In the genomic region with DNA sequence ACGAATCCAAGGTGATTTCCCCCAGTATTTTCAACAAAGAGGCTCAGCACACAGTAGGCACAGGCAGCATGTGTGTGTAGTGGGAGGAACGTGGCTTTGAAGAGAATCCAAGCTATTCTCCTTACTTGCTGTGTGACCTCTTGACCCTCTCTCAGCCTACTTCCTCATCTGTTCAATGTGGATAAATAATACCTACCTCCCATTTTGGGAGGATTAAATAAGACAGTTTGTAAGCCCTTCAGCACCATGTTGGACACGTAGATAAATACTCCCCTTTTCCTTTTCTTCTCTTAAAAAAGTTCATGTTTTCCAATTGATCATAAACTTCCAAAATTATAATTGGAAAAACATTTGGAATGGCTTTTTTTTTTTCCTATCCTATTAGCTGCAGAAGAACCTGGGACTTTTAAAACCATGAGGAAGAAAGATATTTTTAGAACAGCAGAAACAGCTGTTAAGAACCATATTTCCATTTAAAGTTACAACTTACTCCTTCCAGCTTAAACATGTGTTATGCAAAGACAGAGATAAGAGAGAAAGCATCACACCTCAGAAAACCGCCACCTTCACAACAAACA, we compare ENCODE assay signal across 1 cellular context.
A peak's percentile ranks its signal among the peaks of the same experiment; 100 is the strongest.
TF ChIP-seq lines count a peak whose summit lies in the region.

No MANE protein-coding gene starts in this region.

TF ChIP-seq in K562, 482 proteins besides CTCF, POLR2A, EP300 and RAD21 (continues in another document):
- TF ChIP-seq SMARCC2 (IDR thresholded peaks at IDR 0.05; ENCODE audit: low read depth), result 0 out of 2 replicates have a peak, but pooled peaks have one; percentile 46
- TF ChIP-seq MXI1 (IDR thresholded peaks at IDR 0.05; ENCODE audit: low read depth, low read length), result peak; percentile 56; the same call in 1 of the 2 replicates
- no peak for TF ChIP-seq ZNF395 (CRISPR knock-in tag; IDR thresholded peaks at IDR 0.05)
- no peak for TF ChIP-seq ZNF133 (CRISPR knock-in tag; IDR thresholded peaks at IDR 0.05)
- peak; percentile 77 for TF ChIP-seq ADNP (tag; IDR thresholded peaks at IDR 0.05)
- no peak for TF ChIP-seq PURB (CRISPR knock-in tag; IDR thresholded peaks at IDR 0.05; ENCODE audit: low read depth)
- no peak for TF ChIP-seq ZNF174 (CRISPR knock-in tag; IDR thresholded peaks at IDR 0.05)
- TF ChIP-seq CEBPB (tag; IDR thresholded peaks at IDR 0.05), result no peak
- peak; percentile 43 for TF ChIP-seq RBBP5 (IDR thresholded peaks at IDR 0.05; ENCODE audit: borderline replicate concordance, insufficient read depth, low read length, poor library complexity, severe bottlenecking)
- TF ChIP-seq ELF2 (CRISPR knock-in tag; IDR thresholded peaks at IDR 0.05), result no peak
- no peak for TF ChIP-seq IRF1 (CRISPR knock-in tag; IDR thresholded peaks at IDR 0.05; ENCODE audit: borderline replicate concordance)
- TF ChIP-seq ZEB2 (IDR thresholded peaks at IDR 0.05), result peak; percentile 30; the same call in 1 of the 2 replicates
- TF ChIP-seq, protein P1, sequence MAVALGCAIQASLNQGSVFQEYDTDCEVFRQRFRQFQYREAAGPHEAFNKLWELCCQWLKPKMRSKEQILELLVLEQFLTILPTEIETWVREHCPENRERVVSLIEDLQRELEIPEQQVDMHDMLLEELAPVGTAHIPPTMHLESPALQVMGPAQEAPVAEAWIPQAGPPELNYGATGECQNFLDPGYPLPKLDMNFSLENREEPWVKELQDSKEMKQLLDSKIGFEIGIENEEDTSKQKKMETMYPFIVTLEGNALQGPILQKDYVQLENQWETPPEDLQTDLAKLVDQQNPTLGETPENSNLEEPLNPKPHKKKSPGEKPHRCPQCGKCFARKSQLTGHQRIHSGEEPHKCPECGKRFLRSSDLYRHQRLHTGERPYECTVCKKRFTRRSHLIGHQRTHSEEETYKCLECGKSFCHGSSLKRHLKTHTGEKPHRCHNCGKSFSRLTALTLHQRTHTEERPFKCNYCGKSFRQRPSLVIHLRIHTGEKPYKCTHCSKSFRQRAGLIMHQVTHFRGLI (CRISPR knock-in tag; IDR thresholded peaks at IDR 0.05), result no peak
- TF ChIP-seq ZNF217 (CRISPR knock-in tag; IDR thresholded peaks at IDR 0.05), result no peak
- no peak for TF ChIP-seq POLR2B (IDR thresholded peaks at IDR 0.05; ENCODE audit: low read depth, partially characterized antibody)
- TF ChIP-seq ZNF140 (CRISPR knock-in tag; IDR thresholded peaks at IDR 0.05), result no peak
- TF ChIP-seq TAF9B (IDR thresholded peaks at IDR 0.05; ENCODE audit: partially characterized antibody), result peak; percentile 54
- no peak for TF ChIP-seq GABPB2 (CRISPR knock-in tag; conservative IDR thresholded peaks at IDR 0.05)
- TF ChIP-seq, protein P2, sequence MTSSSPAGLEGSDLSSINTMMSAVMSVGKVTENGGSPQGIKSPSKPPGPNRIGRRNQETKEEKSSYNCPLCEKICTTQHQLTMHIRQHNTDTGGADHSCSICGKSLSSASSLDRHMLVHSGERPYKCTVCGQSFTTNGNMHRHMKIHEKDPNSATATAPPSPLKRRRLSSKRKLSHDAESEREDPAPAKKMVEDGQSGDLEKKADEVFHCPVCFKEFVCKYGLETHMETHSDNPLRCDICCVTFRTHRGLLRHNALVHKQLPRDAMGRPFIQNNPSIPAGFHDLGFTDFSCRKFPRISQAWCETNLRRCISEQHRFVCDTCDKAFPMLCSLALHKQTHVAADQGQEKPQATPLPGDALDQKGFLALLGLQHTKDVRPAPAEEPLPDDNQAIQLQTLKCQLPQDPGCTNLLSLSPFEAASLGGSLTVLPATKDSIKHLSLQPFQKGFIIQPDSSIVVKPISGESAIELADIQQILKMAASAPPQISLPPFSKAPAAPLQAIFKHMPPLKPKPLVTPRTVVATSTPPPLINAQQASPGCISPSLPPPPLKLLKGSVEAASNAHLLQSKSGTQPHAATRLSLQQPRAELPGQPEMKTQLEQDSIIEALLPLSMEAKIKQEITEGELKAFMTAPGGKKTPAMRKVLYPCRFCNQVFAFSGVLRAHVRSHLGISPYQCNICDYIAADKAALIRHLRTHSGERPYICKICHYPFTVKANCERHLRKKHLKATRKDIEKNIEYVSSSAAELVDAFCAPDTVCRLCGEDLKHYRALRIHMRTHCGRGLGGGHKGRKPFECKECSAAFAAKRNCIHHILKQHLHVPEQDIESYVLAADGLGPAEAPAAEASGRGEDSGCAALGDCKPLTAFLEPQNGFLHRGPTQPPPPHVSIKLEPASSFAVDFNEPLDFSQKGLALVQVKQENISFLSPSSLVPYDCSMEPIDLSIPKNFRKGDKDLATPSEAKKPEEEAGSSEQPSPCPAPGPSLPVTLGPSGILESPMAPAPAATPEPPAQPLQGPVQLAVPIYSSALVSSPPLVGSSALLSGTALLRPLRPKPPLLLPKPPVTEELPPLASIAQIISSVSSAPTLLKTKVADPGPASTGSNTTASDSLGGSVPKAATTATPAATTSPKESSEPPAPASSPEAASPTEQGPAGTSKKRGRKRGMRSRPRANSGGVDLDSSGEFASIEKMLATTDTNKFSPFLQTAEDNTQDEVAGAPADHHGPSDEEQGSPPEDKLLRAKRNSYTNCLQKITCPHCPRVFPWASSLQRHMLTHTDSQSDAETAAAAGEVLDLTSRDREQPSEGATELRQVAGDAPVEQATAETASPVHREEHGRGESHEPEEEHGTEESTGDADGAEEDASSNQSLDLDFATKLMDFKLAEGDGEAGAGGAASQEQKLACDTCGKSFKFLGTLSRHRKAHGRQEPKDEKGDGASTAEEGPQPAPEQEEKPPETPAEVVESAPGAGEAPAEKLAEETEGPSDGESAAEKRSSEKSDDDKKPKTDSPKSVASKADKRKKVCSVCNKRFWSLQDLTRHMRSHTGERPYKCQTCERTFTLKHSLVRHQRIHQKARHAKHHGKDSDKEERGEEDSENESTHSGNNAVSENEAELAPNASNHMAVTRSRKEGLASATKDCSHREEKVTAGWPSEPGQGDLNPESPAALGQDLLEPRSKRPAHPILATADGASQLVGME (CRISPR knock-in tag; IDR thresholded peaks at IDR 0.05), result no peak
- TF ChIP-seq MCM2 (IDR thresholded peaks at IDR 0.05; ENCODE audit: low read depth), result no peak
- no peak for TF ChIP-seq COPS2 (conservative IDR thresholded peaks at IDR 0.05)
- TF ChIP-seq, protein P3, sequence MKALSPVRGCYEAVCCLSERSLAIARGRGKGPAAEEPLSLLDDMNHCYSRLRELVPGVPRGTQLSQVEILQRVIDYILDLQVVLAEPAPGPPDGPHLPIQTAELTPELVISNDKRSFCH (CRISPR knock-in tag; IDR thresholded peaks at IDR 0.05), result no peak
- TF ChIP-seq, protein P3 (tag; IDR thresholded peaks at IDR 0.05), result no peak
- TF ChIP-seq HDAC2 (IDR thresholded peaks at IDR 0.05), result 0 out of 2 replicates have a peak, but pooled peaks have one; percentile 43
- TF ChIP-seq SPI1 (IDR thresholded peaks at IDR 0.05; ENCODE audit: borderline replicate concordance, low read depth, low read length), result peak; percentile 74
- TF ChIP-seq, protein P4, sequence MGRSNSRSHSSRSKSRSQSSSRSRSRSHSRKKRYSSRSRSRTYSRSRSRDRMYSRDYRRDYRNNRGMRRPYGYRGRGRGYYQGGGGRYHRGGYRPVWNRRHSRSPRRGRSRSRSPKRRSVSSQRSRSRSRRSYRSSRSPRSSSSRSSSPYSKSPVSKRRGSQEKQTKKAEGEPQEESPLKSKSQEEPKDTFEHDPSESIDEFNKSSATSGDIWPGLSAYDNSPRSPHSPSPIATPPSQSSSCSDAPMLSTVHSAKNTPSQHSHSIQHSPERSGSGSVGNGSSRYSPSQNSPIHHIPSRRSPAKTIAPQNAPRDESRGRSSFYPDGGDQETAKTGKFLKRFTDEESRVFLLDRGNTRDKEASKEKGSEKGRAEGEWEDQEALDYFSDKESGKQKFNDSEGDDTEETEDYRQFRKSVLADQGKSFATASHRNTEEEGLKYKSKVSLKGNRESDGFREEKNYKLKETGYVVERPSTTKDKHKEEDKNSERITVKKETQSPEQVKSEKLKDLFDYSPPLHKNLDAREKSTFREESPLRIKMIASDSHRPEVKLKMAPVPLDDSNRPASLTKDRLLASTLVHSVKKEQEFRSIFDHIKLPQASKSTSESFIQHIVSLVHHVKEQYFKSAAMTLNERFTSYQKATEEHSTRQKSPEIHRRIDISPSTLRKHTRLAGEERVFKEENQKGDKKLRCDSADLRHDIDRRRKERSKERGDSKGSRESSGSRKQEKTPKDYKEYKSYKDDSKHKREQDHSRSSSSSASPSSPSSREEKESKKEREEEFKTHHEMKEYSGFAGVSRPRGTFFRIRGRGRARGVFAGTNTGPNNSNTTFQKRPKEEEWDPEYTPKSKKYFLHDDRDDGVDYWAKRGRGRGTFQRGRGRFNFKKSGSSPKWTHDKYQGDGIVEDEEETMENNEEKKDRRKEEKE (IDR thresholded peaks at IDR 0.05; ENCODE audit: borderline replicate concordance in 1 of 2, control insufficient read depth in 1 of 2, low read depth in 2 of 2, low read length in 1 of 2), result no peak
- peak; percentile 85 for TF ChIP-seq MEF2D (tag; conservative IDR thresholded peaks at IDR 0.05; ENCODE audit: low read depth)
- TF ChIP-seq L3MBTL2 (IDR thresholded peaks at IDR 0.05), result peak; percentile 63; the same call in 1 of the 2 replicates
- no peak for TF ChIP-seq ZNF586 (CRISPR knock-in tag; conservative IDR thresholded peaks at IDR 0.05)
- TF ChIP-seq TEAD2 (tag; IDR thresholded peaks at IDR 0.05), result no peak
- TF ChIP-seq RHOXF2B (CRISPR knock-in tag; conservative IDR thresholded peaks at IDR 0.05), result no peak
- TF ChIP-seq NR2C2 (CRISPR knock-in tag; IDR thresholded peaks at IDR 0.05), result no peak
- TF ChIP-seq NR2C2 (tag; IDR thresholded peaks at IDR 0.05), result peak; percentile 60
- peak; percentile 30 for TF ChIP-seq HDAC3 (IDR thresholded peaks at IDR 0.05; ENCODE audit: borderline replicate concordance, partially characterized antibody)
- peak; percentile 58; the same call in 1 of the 2 replicates for TF ChIP-seq EP400 (IDR thresholded peaks at IDR 0.05)
- TF ChIP-seq ZNF551 (CRISPR knock-in tag; IDR thresholded peaks at IDR 0.05), result no peak
- no peak for TF ChIP-seq BCL6 (CRISPR knock-in tag; IDR thresholded peaks at IDR 0.05)
- no peak for TF ChIP-seq PHTF2 (CRISPR knock-in tag; IDR thresholded peaks at IDR 0.05)
- no peak for TF ChIP-seq SRF (CRISPR knock-in tag; IDR thresholded peaks at IDR 0.05)
- no peak for TF ChIP-seq CTBP1 (IDR thresholded peaks at IDR 0.05; ENCODE audit: borderline replicate concordance)
- TF ChIP-seq CHAMP1 (IDR thresholded peaks at IDR 0.05), result no peak; the same call in 1 of the 2 replicates
- peak; percentile 84 for TF ChIP-seq ARID1B (IDR thresholded peaks at IDR 0.05)
- TF ChIP-seq NR2F6 (CRISPR knock-in tag; IDR thresholded peaks at IDR 0.05), result no peak
- TF ChIP-seq CREBBP (IDR thresholded peaks at IDR 0.05; ENCODE audit: low read depth, low read length), result no peak
- peak; percentile 51; the same call in 1 of the 2 replicates for TF ChIP-seq EHMT2 (IDR thresholded peaks at IDR 0.05)
- TF ChIP-seq, protein P5, sequence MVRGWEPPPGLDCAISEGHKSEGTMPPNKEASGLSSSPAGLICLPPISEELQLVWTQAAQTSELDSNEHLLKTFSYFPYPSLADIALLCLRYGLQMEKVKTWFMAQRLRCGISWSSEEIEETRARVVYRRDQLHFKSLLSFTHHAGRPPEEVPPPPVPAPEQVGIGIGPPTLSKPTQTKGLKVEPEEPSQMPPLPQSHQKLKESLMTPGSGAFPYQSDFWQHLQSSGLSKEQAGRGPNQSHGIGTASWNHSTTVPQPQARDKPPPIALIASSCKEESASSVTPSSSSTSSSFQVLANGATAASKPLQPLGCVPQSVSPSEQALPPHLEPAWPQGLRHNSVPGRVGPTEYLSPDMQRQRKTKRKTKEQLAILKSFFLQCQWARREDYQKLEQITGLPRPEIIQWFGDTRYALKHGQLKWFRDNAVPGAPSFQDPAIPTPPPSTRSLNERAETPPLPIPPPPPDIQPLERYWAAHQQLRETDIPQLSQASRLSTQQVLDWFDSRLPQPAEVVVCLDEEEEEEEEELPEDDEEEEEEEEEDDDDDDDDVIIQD (CRISPR knock-in tag; IDR thresholded peaks at IDR 0.05), result no peak
- TF ChIP-seq ZNF316 (IDR thresholded peaks at IDR 0.05), result no peak
- TF ChIP-seq, protein P6, sequence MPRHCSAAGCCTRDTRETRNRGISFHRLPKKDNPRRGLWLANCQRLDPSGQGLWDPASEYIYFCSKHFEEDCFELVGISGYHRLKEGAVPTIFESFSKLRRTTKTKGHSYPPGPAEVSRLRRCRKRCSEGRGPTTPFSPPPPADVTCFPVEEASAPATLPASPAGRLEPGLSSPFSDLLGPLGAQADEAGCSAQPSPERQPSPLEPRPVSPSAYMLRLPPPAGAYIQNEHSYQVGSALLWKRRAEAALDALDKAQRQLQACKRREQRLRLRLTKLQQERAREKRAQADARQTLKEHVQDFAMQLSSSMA (CRISPR knock-in tag; IDR thresholded peaks at IDR 0.05), result no peak
- TF ChIP-seq KLF16 (IDR thresholded peaks at IDR 0.05), result 0 out of 2 replicates have a peak, but pooled peaks have one; percentile 29
- TF ChIP-seq SNRNP70 (optimal IDR thresholded peaks at IDR 0.05; ENCODE audit: low read depth, low read length), result no peak
